Comparison of ENCODE assay signal across 8 cellular contexts in genomic region chr1:160375788-160376524, GRCh38. TPM values are rescaled to one million over a fixed set of nuclear protein-coding genes. Genes with fewer than 3 reads are reported as not detected.
DNase-seq lines count a peak whose midpoint lies in the region; ATAC-seq, FAIRE-seq and TF ChIP-seq lines count a peak whose summit lies in the region.

No MANE protein-coding gene starts in this region.

- FAIRE-seq in RCC 7860 (lab: Jason Lieb, UNC) = no peak

- H3K27me3 ChIP-seq in foreskin keratinocyte (no peaks in the 10 kb centered on the region), sigmoid colon (peaks cover 0 to 11% (median 5%) of the 10 kb centered on the region in 3 donors)

- no peaks in the 10 kb centered on the region for H3K9me3 ChIP-seq in sigmoid colon

- WGBS in sigmoid colon, 2 donors = 34 to 57% methylated on average over 9 of the region's 9 CpGs

- CTCF ChIA-PET in activated CD8-positive, alpha-beta memory T cell treated with anti-CD3 and anti-CD28 coated beads, Interleukin-2, amount 10 ng/mL, durations not matched to agents 7 days and 5 days (lab: Charles Lee) = interaction anchor here (0.7 to 8.3 kb wide), 39 partner anchors 8 to 346 kb away, joined by 3 to 63 read pairs (median 4); partner anchors contain the start of genes COPA, IGSF8, NCSTN and NHLH1

- H3K4me1 Mint-ChIP-seq in activated CD8-positive, alpha-beta memory T cell treated with anti-CD3 and anti-CD28 coated beads, Interleukin-2, amount 10 ng/mL, durations not matched to agents 7 days and 5 days = peaks cover 13% of the 10 kb centered on the region

- TF ChIP-seq CTCF in foreskin keratinocyte (conservative IDR thresholded peaks at IDR 0.05) = no peak
- TF ChIP-seq CTCF in sigmoid colon (IDR thresholded peaks at IDR 0.05) = no peak

- DNase-seq in activated CD8-positive, alpha-beta memory T cell treated with anti-CD3 and anti-CD28 coated beads, Interleukin-2, amount 10 ng/mL, durations not matched to agents 7 days and 5 days = peak; percentile 49
- DNase-seq in activated CD8-positive, alpha-beta memory T cell treated with anti-CD3 and anti-CD28 coated beads, Interleukin-2, amount 50 U/mL, for 48 hours = no peak
- DNase-seq in RCC 7860 (ENCODE audit: low spot score) = peak; percentile 42
- DNase-seq in foreskin keratinocyte = no peak
- no peak for DNase-seq in sigmoid colon
- DNase-seq in HPDE6-E6E7 (ENCODE audit: extremely low spot score) = no peak
- no peak for DNase-seq in stimulated activated CD4-positive, alpha-beta T cell treated with anti-CD3 and anti-CD28 coated beads, Interleukin-15, amount 100 ng/mL, for 24 hours

- ATAC-seq in activated CD8-positive, alpha-beta memory T cell treated with anti-CD3 and anti-CD28 coated beads, Interleukin-2, amount 10 ng/mL, durations not matched to agents 7 days and 5 days = peak; percentile 71
- peak; percentile 29 for ATAC-seq in foreskin keratinocyte
- no peak for ATAC-seq in GM18517 (IDR thresholded peaks at IDR 0.05; ENCODE audit: unreplicated experiment)

- TF ChIP-seq EP300 in sigmoid colon (IDR thresholded peaks at IDR 0.05) = no peak

- intact Hi-C loops in sigmoid colon (cut with DNase I) = loop anchor here (10.0 kb wide), 1 partner anchor 271 kb away; no protein-coding TSS in a partner anchor

- no peak for TF ChIP-seq POLR2A in sigmoid colon (IDR thresholded peaks at IDR 0.05)

- H3K4me1 ChIP-seq in foreskin keratinocyte (peaks cover 22% of the 10 kb centered on the region), sigmoid colon (peaks cover 0 to 4% (median 0%) of the 10 kb centered on the region in 4 donors)

- peaks cover 4% of the 10 kb centered on the region for H3K27me3 Mint-ChIP-seq in activated CD8-positive, alpha-beta memory T cell treated with anti-CD3 and anti-CD28 coated beads, Interleukin-2, amount 10 ng/mL, durations not matched to agents 7 days and 5 days

- peak overlapping the region; percentile 39 for H3K27ac Mint-ChIP-seq in activated CD8-positive, alpha-beta memory T cell treated with anti-CD3 and anti-CD28 coated beads, Interleukin-2, amount 10 ng/mL, durations not matched to agents 7 days and 5 days

- H3K4me3 Mint-ChIP-seq in activated CD8-positive, alpha-beta memory T cell treated with anti-CD3 and anti-CD28 coated beads, Interleukin-2, amount 10 ng/mL, durations not matched to agents 7 days and 5 days = no peak overlapping the region

- H3K36me3 Mint-ChIP-seq in activated CD8-positive, alpha-beta memory T cell treated with anti-CD3 and anti-CD28 coated beads, Interleukin-2, amount 10 ng/mL, durations not matched to agents 7 days and 5 days = no peaks in the 10 kb centered on the region

- no peak overlapping the region for H3K27ac ChIP-seq in foreskin keratinocyte
- peak overlapping the region; percentile 37 to 58 (median 55) for H3K27ac ChIP-seq in sigmoid colon

- H3K9me3 Mint-ChIP-seq in activated CD8-positive, alpha-beta memory T cell treated with anti-CD3 and anti-CD28 coated beads, Interleukin-2, amount 10 ng/mL, durations not matched to agents 7 days and 5 days (ENCODE audit: low read depth) = no peaks in the 10 kb centered on the region

- no peaks in the 10 kb centered on the region for H3K36me3 ChIP-seq in sigmoid colon

- H3K4me3 ChIP-seq in sigmoid colon = no peak overlapping the region

RNA-seq across cellular contexts. Expression of gene NHLH1, which starts 9.1 kb away (rescaled TPM):
- under 1 TPM; 0.35 to 0.44 TPM for total RNA-seq in activated CD8-positive, alpha-beta memory T cell treated with anti-CD3 and anti-CD28 coated beads, Interleukin-2, amount 10 ng/mL, durations not matched to agents 7 days and 5 days
- total RNA-seq in foreskin keratinocyte = 0.04 TPM in 1 of 2 replicates, not detected in the other
- polyA plus RNA-seq in foreskin keratinocyte = 0.07 TPM in 2 replicates
- under 1 TPM in 1 of 4 donors, not detected in 3; under 0.01 TPM for total RNA-seq in sigmoid colon
- polyA plus RNA-seq in sigmoid colon = under 1 TPM in 2 of 3 donors, not detected in 1; 0.12 to 0.60 TPM

RNA-seq across cellular contexts. Expression of gene VANGL2, which starts 24.4 kb away (rescaled TPM):
- total RNA-seq in activated CD8-positive, alpha-beta memory T cell treated with anti-CD3 and anti-CD28 coated beads, Interleukin-2, amount 10 ng/mL, durations not matched to agents 7 days and 5 days = not detected
- total RNA-seq in foreskin keratinocyte (8.0 and 9.9 TPM in 2 replicates), sigmoid colon (1 to 10 TPM; 3.2 to 6.6 (median 3.6) TPM)
- polyA plus RNA-seq in foreskin keratinocyte (5.5 and 5.8 TPM in 2 replicates), sigmoid colon (1 to 10 TPM; 1.8 to 3.5 (median 2.6) TPM)

RNA-seq across cellular contexts. Expression of gene NCSTN, which starts 32.8 kb away (rescaled TPM):
- total RNA-seq in activated CD8-positive, alpha-beta memory T cell treated with anti-CD3 and anti-CD28 coated beads, Interleukin-2, amount 10 ng/mL, durations not matched to agents 7 days and 5 days = 10 to 100 TPM; 59.8 to 61.8 TPM
- total RNA-seq in foreskin keratinocyte (55.2 and 60.9 TPM in 2 replicates), sigmoid colon (10 to 100 TPM; 30.3 to 46.7 (median 39.0) TPM)
- polyA plus RNA-seq in foreskin keratinocyte (61.4 and 61.7 TPM in 2 replicates), sigmoid colon (10 to 100 TPM; 12.0 to 55.6 (median 19.4) TPM)

RNA-seq across cellular contexts. Expression of gene COPA, which starts 32.9 kb away (rescaled TPM):
- 100 to 1,000 TPM; 138 to 139 TPM for total RNA-seq in activated CD8-positive, alpha-beta memory T cell treated with anti-CD3 and anti-CD28 coated beads, Interleukin-2, amount 10 ng/mL, durations not matched to agents 7 days and 5 days
- total RNA-seq in foreskin keratinocyte (116 and 147 TPM in 2 replicates), sigmoid colon (100 to 1,000 TPM in 1 of 4 donors, 10 to 100 TPM in 3; 93.8 to 117 (median 96.5) TPM)
- polyA plus RNA-seq in foreskin keratinocyte (57.8 and 58.4 TPM in 2 replicates), sigmoid colon (10 to 100 TPM; 62.5 to 76.0 (median 68.7) TPM)

Comparison
In these comparisons a context has a peak if more than half of its experiments do, and no peak if none do; other contexts are left out.
1. DNase-seq: peak in activated CD8-positive, alpha-beta memory T cell treated with anti-CD3 and anti-CD28 coated beads, Interleukin-2, amount 10 ng/mL, durations not matched to agents 7 days and 5 days (single experiment) and RCC 7860 (single experiment); none in activated CD8-positive, alpha-beta memory T cell treated with anti-CD3 and anti-CD28 coated beads, Interleukin-2, amount 50 U/mL, for 48 hours (single experiment), foreskin keratinocyte (0 of 2), sigmoid colon (single experiment), HPDE6-E6E7 (single experiment) and stimulated activated CD4-positive, alpha-beta T cell treated with anti-CD3 and anti-CD28 coated beads, Interleukin-15, amount 100 ng/mL, for 24 hours (single experiment).